In genomic region chr12:53074290-53074998, GRCh38 we compare ENCODE assay signal across 20 cellular contexts. TPM values are rescaled to one million over a fixed set of nuclear protein-coding genes. Genes with fewer than 3 reads are reported as not detected.
A peak's percentile ranks its signal among the peaks of the same experiment; 100 is the strongest.
DNase-seq lines count a peak whose midpoint lies in the region; ATAC-seq and TF ChIP-seq lines count a peak whose summit lies in the region.
"Had no signal": no experiment of that assay in that cellular context is flagged by ENCODE, and none has a peak within 500 bp of the region (broad histone marks: within the 10 kb centered on the region; RNA-seq: fewer than 3 reads in every experiment).

No MANE protein-coding gene starts in this region.

- peak overlapping the region; percentile 12 to 24 for H3K27ac Mint-ChIP-seq in activated naive CD4-positive, alpha-beta T cell treated with anti-CD3 and anti-CD28 coated beads, Interleukin-2, amount 50 U/mL, for 72 hours
- H3K27ac Mint-ChIP-seq in brain (peak overlapping the region in 3 of 5 experiments; percentile 2 to 72 (median 42)), neural crest cell (ENCODE audit: unreplicated experiment) (no peak overlapping the region)

- peaks cover 0 to 8% of the 10 kb centered on the region in 2 donors for H3K36me3 Mint-ChIP-seq in activated naive CD4-positive, alpha-beta T cell treated with anti-CD3 and anti-CD28 coated beads, Interleukin-2, amount 50 U/mL, for 72 hours
- H3K36me3 Mint-ChIP-seq in brain (peaks cover 69% of the 10 kb centered on the region), neural crest cell (ENCODE audit: low read depth) (peaks cover 15% of the 10 kb centered on the region)

- H3K4me3 Mint-ChIP-seq in brain = peak overlapping the region in 1 of 5 experiments; percentile 63
- H3K4me3 Mint-ChIP-seq in neural crest cell = peak overlapping the region; percentile 41

- TF ChIP-seq CTCF in brain (conservative IDR thresholded peaks at IDR 0.05) = no peak
- no peak for TF ChIP-seq CTCF in neural crest cell (conservative IDR thresholded peaks at IDR 0.05)
- no peak for TF ChIP-seq CTCF in tibial nerve (IDR thresholded peaks at IDR 0.05)
- TF ChIP-seq CTCF in body of pancreas (IDR thresholded peaks at IDR 0.05) = no peak

- no peaks in the 10 kb centered on the region for H3K27me3 Mint-ChIP-seq in brain
- no peaks in the 10 kb centered on the region for H3K27me3 Mint-ChIP-seq in neural crest cell (ENCODE audit: low read depth)

- TF ChIP-seq POLR2A in tibial nerve (IDR thresholded peaks at IDR 0.05) (no peak), body of pancreas (IDR thresholded peaks at IDR 0.05) (no peak)

- H3K4me1 ChIP-seq in tibial nerve (peaks cover 0 to 92% (median 66%) of the 10 kb centered on the region in 4 donors), body of pancreas (peaks cover 42% of the 10 kb centered on the region)

- H3K36me3 ChIP-seq in tibial nerve (peaks cover 0 to 31% (median 0%) of the 10 kb centered on the region in 3 donors), body of pancreas (replicated peaks in 1 of 2; ENCODE audit: insufficient read depth in 1 of 2, low read depth in 2 of 2) (peaks cover 0 to 20% of the 10 kb centered on the region in 2 donors)

- no peak for ATAC-seq in activated naive CD4-positive, alpha-beta T cell treated with anti-CD3 and anti-CD28 coated beads, Interleukin-2, amount 50 U/mL, for 72 hours
- ATAC-seq in body of pancreas (no peak), esophagus mucosa (no peak)

- no peak overlapping the region for H3K4me3 ChIP-seq in tibial nerve
- no peak overlapping the region for H3K4me3 ChIP-seq in body of pancreas

- WGBS in tibial nerve, 2 donors = 78 to 84% methylated on average over 11 of the region's 11 CpGs
- 82% methylated on average over 11 of the region's 11 CpGs for WGBS in body of pancreas, 2 donors

- TF ChIP-seq EP300 in tibial nerve (IDR thresholded peaks at IDR 0.05) = no peak

- H3K9me3 Mint-ChIP-seq in activated naive CD4-positive, alpha-beta T cell treated with anti-CD3 and anti-CD28 coated beads, Interleukin-2, amount 50 U/mL, for 72 hours = no peaks in the 10 kb centered on the region
- no peaks in the 10 kb centered on the region for H3K9me3 Mint-ChIP-seq in brain
- no peaks in the 10 kb centered on the region for H3K9me3 Mint-ChIP-seq in neural crest cell

- intact Hi-C loops in body of pancreas (cut with DNase I) = no loop called here

- peak overlapping the region; percentile 58 to 100 (median 82) for H3K27ac ChIP-seq in tibial nerve
- no peak overlapping the region for H3K27ac ChIP-seq in body of pancreas
- H3K27ac ChIP-seq: HL-60, KMS-11, parathyroid adenoma had no signal

- H3K27me3 ChIP-seq in tibial nerve = no peaks in the 10 kb centered on the region
- H3K27me3 ChIP-seq in body of pancreas = no peaks in the 10 kb centered on the region

- H3K9me3 ChIP-seq in tibial nerve = no peaks in the 10 kb centered on the region
- H3K9me3 ChIP-seq in body of pancreas = no peaks in the 10 kb centered on the region

- H3K4me1 Mint-ChIP-seq in brain (peaks cover 84% of the 10 kb centered on the region), neural crest cell (peaks cover 51% of the 10 kb centered on the region)

- DNase-seq in activated naive CD4-positive, alpha-beta T cell treated with anti-CD3 and anti-CD28 coated beads, Interleukin-2, amount 50 U/mL, for 72 hours (ENCODE audit: low spot score in 2 of 2) = no peak
- no peak for DNase-seq in activated naive CD4-positive, alpha-beta T cell (lab: John Stamatoyannopoulos, UW)
- DNase-seq in neural crest cell (ENCODE audit: low read depth, low spot score) = no peak
- peak in 1 of 2 donors; percentile 9 for DNase-seq in tibial nerve (ENCODE audit: low spot score in 2 of 2)
- no peak for DNase-seq in body of pancreas
- no peak for DNase-seq in GDM1 (lab: John Stamatoyannopoulos, UW)
- DNase-seq: activated CD4-positive, alpha-beta T cell treated with anti-CD3 and anti-CD28 coated beads for 1 hour; activated CD8-positive, alpha-beta memory T cell treated with anti-CD3 and anti-CD28 coated beads, Interleukin-2, amount 50 U/mL, for 4 hours; DMS79; NCI-H1105; NK-92 treated with Interleukin-12 subunit alpha and Interleukin-12 subunit beta, amount 100 ng/mL, for 24 hours; SHP77 treated with DMSO at 0.1 percent for 48 hours; stimulated activated CD4-positive, alpha-beta T cell treated with anti-CD3 and anti-CD28 coated beads, Interleukin-12 subunit alpha, Interleukin-12 subunit beta, amount 100 ng/mL, for 4 hours had no signal

RNA-seq across cellular contexts. Expression of gene SPRYD3, which starts 4.7 kb away (rescaled TPM):
- total RNA-seq in activated naive CD4-positive, alpha-beta T cell treated with anti-CD3 and anti-CD28 coated beads, Interleukin-2, amount 50 U/mL, for 72 hours = 10 to 100 TPM; 19.2 to 22.2 TPM
- 77.1 TPM for polyA plus RNA-seq in brain (ENCODE audit: insufficient read depth, low read depth, low replicate concordance)
- 8.8 and 11.2 TPM in 2 replicates for total RNA-seq in neural crest cell
- total RNA-seq in tibial nerve = 10 to 100 TPM; 51.8 to 57.0 (median 54.3) TPM
- total RNA-seq in body of pancreas = 10 to 100 TPM; 35.3 to 59.3 TPM
- 29.3 TPM for total RNA-seq in esophagus mucosa

RNA-seq across cellular contexts. Expression of gene IGFBP6, which starts 23.0 kb away (rescaled TPM):
- 1 to 10 TPM; 1.5 to 3.6 TPM for total RNA-seq in activated naive CD4-positive, alpha-beta T cell treated with anti-CD3 and anti-CD28 coated beads, Interleukin-2, amount 50 U/mL, for 72 hours
- 17.3 TPM for polyA plus RNA-seq in brain (ENCODE audit: insufficient read depth, low read depth, low replicate concordance)
- total RNA-seq in neural crest cell (0.72 and 0.73 TPM in 2 replicates), tibial nerve (1,000 to 10,000 TPM; 1,043 to 8,473 (median 5,787) TPM), body of pancreas (100 to 1,000 TPM; 154 to 204 TPM), esophagus mucosa (50.5 TPM)
- total RNA-seq: mononuclear cell had no signal

RNA-seq across cellular contexts. Expression of gene TNS2, which starts 24.6 kb away (rescaled TPM):
- total RNA-seq in activated naive CD4-positive, alpha-beta T cell treated with anti-CD3 and anti-CD28 coated beads, Interleukin-2, amount 50 U/mL, for 72 hours = 1 to 10 TPM; 1.2 to 2.1 TPM
- polyA plus RNA-seq in brain (ENCODE audit: insufficient read depth, low read depth, low replicate concordance) = 32.4 TPM
- total RNA-seq in neural crest cell (14.2 and 22.8 TPM in 2 replicates), tibial nerve (100 to 1,000 TPM; 411 to 653 (median 546) TPM), body of pancreas (100 to 1,000 TPM in 1 of 2 donors, 10 to 100 TPM in 1; 75.5 to 113 TPM), esophagus mucosa (10.6 TPM)

RNA-seq across cellular contexts. Expression of gene SOAT2, which starts 28.8 kb away (rescaled TPM):
- under 1 TPM; 0.35 to 0.59 TPM for total RNA-seq in activated naive CD4-positive, alpha-beta T cell treated with anti-CD3 and anti-CD28 coated beads, Interleukin-2, amount 50 U/mL, for 72 hours
- not detected for polyA plus RNA-seq in brain (ENCODE audit: insufficient read depth, low read depth, low replicate concordance)
- not detected in 2 replicates for total RNA-seq in neural crest cell
- 1 to 10 TPM in 1 of 4 donors, under 1 TPM in 3; 0.30 to 2.9 (median 0.72) TPM for total RNA-seq in tibial nerve
- not detected for total RNA-seq in body of pancreas
- not detected for total RNA-seq in esophagus mucosa
- total RNA-seq: A673 had no signal

Comparison
In these comparisons a context has a peak if more than half of its experiments do, and no peak if none do; other contexts are left out.
1. H3K27ac ChIP-seq: peak in tibial nerve (4 of 4); none in body of pancreas (0 of 4).
2. RNA of gene IGFBP6, which starts 23.0 kb away (total RNA-seq): 1,043 to 8,473 TPM in tibial nerve, 154 to 204 TPM in body of pancreas and 50.5 TPM in esophagus mucosa (single experiment); 1.5 to 3.6 TPM in activated naive CD4-positive, alpha-beta T cell treated with anti-CD3 and anti-CD28 coated beads, Interleukin-2, amount 50 U/mL, for 72 hours and 0.72 to 0.73 TPM in neural crest cell; every median in the first group is over 10 times any median in the second.